In genomic region chr19:1261863-1262686, GRCh38 we compare ENCODE assay signal across 8 cellular contexts. TPM values are rescaled to one million over a fixed set of nuclear protein-coding genes. Genes with fewer than 3 reads are reported as not detected.
DNase-seq lines count a peak whose midpoint lies in the region; ATAC-seq and TF ChIP-seq lines count a peak whose summit lies in the region.

No MANE protein-coding gene starts in this region.

- peaks cover 55% of the 10 kb centered on the region for H3K4me1 Mint-ChIP-seq in activated CD4-positive, alpha-beta memory T cell treated with anti-CD3 and anti-CD28 coated beads for 36 hours (ENCODE audit: low read depth)
- H3K4me1 Mint-ChIP-seq in osteocyte (ENCODE audit: unreplicated experiment), result peaks cover 78% of the 10 kb centered on the region

- no peaks in the 10 kb centered on the region for H3K9me3 Mint-ChIP-seq in activated CD4-positive, alpha-beta memory T cell treated with anti-CD3 and anti-CD28 coated beads for 36 hours
- no peaks in the 10 kb centered on the region for H3K9me3 Mint-ChIP-seq in osteocyte (ENCODE audit: unreplicated experiment)

- POLR2A ChIA-PET in A673 (lab: Charles Lee; ENCODE audit: low non-redundant PET), result no interaction called here
- POLR2A ChIA-PET in HEK293 (lab: Yijun Ruan, JAX), result interaction anchor here (0.5 to 10.8 kb wide), 6 partner anchors 4 to 1030 kb away, joined by 3 to 407 read pairs (median 10); partner anchors contain the start of gene CIRBP
- POLR2A ChIA-PET in activated CD4-positive, alpha-beta memory T cell treated with anti-CD3 and anti-CD28 coated beads for 36 hours (lab: Charles Lee), result interaction anchor here (1.0 to 1.8 kb wide), 5 partner anchors 9 to 195 kb away, joined by 3 to 5 read pairs (median 5); partner anchors contain the start of genes ARHGAP45 and FAM174C

- H3K4me3 ChIP-seq in A673 (ENCODE audit: low read depth, low read length, poor library complexity, severe bottlenecking) (peak overlapping the region; percentile 82), HEK293 (ENCODE audit: low read depth, low read length) (peak overlapping the region; percentile 55), fibroblast of villous mesenchyme (ENCODE audit: low read depth, low read length) (peak overlapping the region; percentile 72)

- H3K36me3 ChIP-seq in A673 (ENCODE audit: insufficient read depth, low read length, poor library complexity, severe bottlenecking) (peaks cover 10% of the 10 kb centered on the region), HEK293 (ENCODE audit: control insufficient read depth in 2 of 2, insufficient read depth in 1 of 2, low read length in 2 of 2) (peaks cover 7 to 11% of the 10 kb centered on the region in 2 experiments)

- ATAC-seq in HG02610 (IDR thresholded peaks at IDR 0.05; ENCODE audit: unreplicated experiment) (no peak), HG02973 (IDR thresholded peaks at IDR 0.05; ENCODE audit: unreplicated experiment) (no peak), GM21576 (IDR thresholded peaks at IDR 0.05; ENCODE audit: unreplicated experiment) (no peak)

- H3K27ac ChIP-seq in A673 (ENCODE audit: low read depth, low read length, poor library complexity, severe bottlenecking), result peak overlapping the region; percentile 90
- H3K27ac ChIP-seq in HEK293 (ENCODE audit: extremely low read depth, low read depth, low read length), result peak overlapping the region; percentile 68; the same call in 1 of the 2 replicates

- H3K27ac Mint-ChIP-seq in activated CD4-positive, alpha-beta memory T cell treated with anti-CD3 and anti-CD28 coated beads for 36 hours, result peak overlapping the region; percentile 96
- H3K27ac Mint-ChIP-seq in osteocyte (ENCODE audit: unreplicated experiment), result peak overlapping the region; percentile 95

- no peaks in the 10 kb centered on the region for H3K27me3 Mint-ChIP-seq in activated CD4-positive, alpha-beta memory T cell treated with anti-CD3 and anti-CD28 coated beads for 36 hours
- H3K27me3 Mint-ChIP-seq in osteocyte (ENCODE audit: unreplicated experiment), result no peaks in the 10 kb centered on the region

- H3K4me3 Mint-ChIP-seq in activated CD4-positive, alpha-beta memory T cell treated with anti-CD3 and anti-CD28 coated beads for 36 hours, result peak overlapping the region; percentile 94
- peak overlapping the region; percentile 72 for H3K4me3 Mint-ChIP-seq in osteocyte (ENCODE audit: unreplicated experiment)

- peaks cover 16% of the 10 kb centered on the region for H3K36me3 Mint-ChIP-seq in activated CD4-positive, alpha-beta memory T cell treated with anti-CD3 and anti-CD28 coated beads for 36 hours
- H3K36me3 Mint-ChIP-seq in osteocyte (ENCODE audit: unreplicated experiment), result peaks cover 14% of the 10 kb centered on the region

- H3K27me3 ChIP-seq in A673 (replicated peaks; ENCODE audit: insufficient read depth, low read depth, low read length, poor library complexity), result no peaks in the 10 kb centered on the region

- CTCF ChIA-PET in A673 (lab: Charles Lee), result interaction anchor here (0.5 to 1.1 kb wide), 3 partner anchors 18 to 110 kb away, joined by 3 to 11 read pairs (median 4); no protein-coding TSS in a partner anchor
- CTCF ChIA-PET in HEK293 (lab: Yijun Ruan, JAX), result interaction anchor here (1.0 to 11.3 kb wide), 2 partner anchors 9 to 17 kb away, joined by 3 to 299 read pairs; no protein-coding TSS in a partner anchor
- CTCF ChIA-PET in activated CD4-positive, alpha-beta memory T cell treated with anti-CD3 and anti-CD28 coated beads for 36 hours (lab: Charles Lee), result interaction anchor here (1.5 to 17.9 kb wide), 2 partner anchors 9 to 19 kb away, joined by 5 to 649 read pairs; partner anchors contain the start of gene ATP5F1D

- no peaks in the 10 kb centered on the region for H3K9me3 ChIP-seq in A673 (ENCODE audit: low read depth, low read length, poor library complexity, severe bottlenecking)
- H3K9me3 ChIP-seq in HEK293 (ENCODE audit: control insufficient read depth, insufficient read depth, low read depth, low read length), result no peaks in the 10 kb centered on the region

- TF ChIP-seq CTCF in A673 (conservative IDR thresholded peaks at IDR 0.05; ENCODE audit: low read depth, low read length) (no peak), HEK293 (tag by site-specific recombination; IDR thresholded peaks at IDR 0.05) (no peak), fibroblast of villous mesenchyme (IDR thresholded peaks at IDR 0.05; ENCODE audit: insufficient read depth, low read depth, low read length) (no peak), osteocyte (IDR thresholded peaks at IDR 0.05) (no peak)

- BruUV-seq in A673 (replicated peaks; lab: Mats Ljungman, UMichigan), result no TSS peak

- peaks cover 72% of the 10 kb centered on the region for H3K4me1 ChIP-seq in A673 (ENCODE audit: insufficient read depth, low read length, poor library complexity, severe bottlenecking)
- peaks cover 26% of the 10 kb centered on the region for H3K4me1 ChIP-seq in HEK293 (ENCODE audit: control insufficient read depth, insufficient read depth, low read length)

- DNase-seq in A673 (ENCODE audit: low spot score) (no peak), fibroblast of villous mesenchyme (ENCODE audit: low read depth) (no peak), osteocyte (ENCODE audit: extremely low spot score, unreplicated experiment) (no peak)
- DNase-seq in activated CD4-positive, alpha-beta memory T cell treated with anti-CD3 and anti-CD28 coated beads for 36 hours, result no peak

- intact Hi-C loops in A673 (cut with micrococcal nuclease; ENCODE audit: unreplicated experiment), result no loop called here
- intact Hi-C loops in activated CD4-positive, alpha-beta memory T cell treated with anti-CD3 and anti-CD28 coated beads for 36 hours (cut with micrococcal nuclease), result loop anchor here (1.0 kb wide), 1 partner anchor 13 kb away; the partner anchor contains the start of gene FAM174C

TF ChIP-seq in HEK293, 187 proteins besides CTCF, POLR2A, EP300 and RAD21 (continues in another document):
- peak; percentile 35; the same call in 1 of the 2 replicates for TF ChIP-seq ZBTB8A (tag by site-specific recombination; IDR thresholded peaks at IDR 0.05)
- TF ChIP-seq ZNF311 (tag by site-specific recombination; IDR thresholded peaks at IDR 0.05; ENCODE audit: borderline replicate concordance), result no peak
- TF ChIP-seq SP2 (tag by site-specific recombination; IDR thresholded peaks at IDR 0.05), result peak; percentile 10; the same call in 1 of the 2 replicates
- no peak for TF ChIP-seq HIC1 (tag by site-specific recombination; IDR thresholded peaks at IDR 0.05)
- TF ChIP-seq ZNF26 (tag by site-specific recombination; IDR thresholded peaks at IDR 0.05), result no peak
- no peak for TF ChIP-seq MZF1 (tag by site-specific recombination; IDR thresholded peaks at IDR 0.05; ENCODE audit: borderline replicate concordance)
- no peak for TF ChIP-seq KLF10 (tag by site-specific recombination; IDR thresholded peaks at IDR 0.05)

RNA-seq across cellular contexts. Expression of gene CIRBP, which starts 7.1 kb away (rescaled TPM):
- total RNA-seq in A673 (2021) (287 and 386 TPM in 2 replicates), fibroblast of villous mesenchyme (85.5 and 140 TPM in 2 replicates), osteocyte (401 and 408 TPM in 2 replicates)
- total RNA-seq in activated CD4-positive, alpha-beta memory T cell treated with anti-CD3 and anti-CD28 coated beads for 36 hours, result 100 to 1,000 TPM; 171 to 173 TPM

RNA-seq across cellular contexts. Expression of gene FAM174C, which starts 13.3 kb away (rescaled TPM):
- total RNA-seq in A673 (2021) (69.4 and 88.6 TPM in 2 replicates), fibroblast of villous mesenchyme (17.3 and 21.9 TPM in 2 replicates), osteocyte (35.3 and 35.8 TPM in 2 replicates)
- total RNA-seq in activated CD4-positive, alpha-beta memory T cell treated with anti-CD3 and anti-CD28 coated beads for 36 hours, result 10 to 100 TPM; 74.8 to 76.1 TPM

RNA-seq across cellular contexts. Expression of gene MIDN, which starts 13.7 kb away (rescaled TPM):
- total RNA-seq in A673 (2021), result 156 and 169 TPM in 2 replicates
- 10 to 100 TPM; 54.1 to 54.6 TPM for total RNA-seq in activated CD4-positive, alpha-beta memory T cell treated with anti-CD3 and anti-CD28 coated beads for 36 hours
- 14.2 and 15.5 TPM in 2 replicates for total RNA-seq in fibroblast of villous mesenchyme
- total RNA-seq in osteocyte, result 98.1 and 103 TPM in 2 replicates

RNA-seq across cellular contexts. Expression of gene ATP5F1D, which starts 20.5 kb away (rescaled TPM):
- 237 and 250 TPM in 2 replicates for total RNA-seq in A673 (2021)
- total RNA-seq in activated CD4-positive, alpha-beta memory T cell treated with anti-CD3 and anti-CD28 coated beads for 36 hours, result 100 to 1,000 TPM; 178 to 192 TPM
- 12.1 and 15.1 TPM in 2 replicates for total RNA-seq in fibroblast of villous mesenchyme
- total RNA-seq in osteocyte, result 167 and 172 TPM in 2 replicates

RNA-seq across cellular contexts. Expression of gene EFNA2, which starts 23.6 kb away (rescaled TPM):
- total RNA-seq in A673 (2021) (0.64 and 0.68 TPM in 2 replicates), fibroblast of villous mesenchyme (not detected in 2 replicates), osteocyte (3.8 and 4.2 TPM in 2 replicates)
- not detected for total RNA-seq in activated CD4-positive, alpha-beta memory T cell treated with anti-CD3 and anti-CD28 coated beads for 36 hours
